In genomic region chr1:39623053-39623452, GRCh38 we compare ENCODE assay signal across 29 cellular contexts. TPM values are rescaled to one million over a fixed set of nuclear protein-coding genes. Genes with fewer than 3 reads are reported as not detected.
DNase-seq lines count a peak whose midpoint lies in the region; ATAC-seq and TF ChIP-seq lines count a peak whose summit lies in the region.
"Had no signal": no experiment of that assay in that cellular context is flagged by ENCODE, and none has a peak within 500 bp of the region (broad histone marks: within the 10 kb centered on the region; RNA-seq: fewer than 3 reads in every experiment).

No MANE protein-coding gene starts in this region.

- no peak overlapping the region for H3K27ac Mint-ChIP-seq in activated naive CD4-positive, alpha-beta T cell treated with anti-CD3 and anti-CD28 coated beads for 36 hours
- H3K27ac Mint-ChIP-seq: CD14-positive monocyte, IgD-negative memory B cell, natural killer cell had no signal

- H3K4me1 Mint-ChIP-seq in activated naive CD4-positive, alpha-beta T cell treated with anti-CD3 and anti-CD28 coated beads for 36 hours (ENCODE audit: low read depth) = no peaks in the 10 kb centered on the region
- H3K4me1 Mint-ChIP-seq: CD14-positive monocyte; central memory CD8-positive, alpha-beta T cell; IgD-negative memory B cell; natural killer cell had no signal

- no peaks in the 10 kb centered on the region for H3K27me3 Mint-ChIP-seq in activated naive CD4-positive, alpha-beta T cell treated with anti-CD3 and anti-CD28 coated beads for 36 hours (ENCODE audit: low read depth)

- H3K4me3 ChIP-seq in MG63 (no peak overlapping the region), psoas muscle (no peak overlapping the region), spleen (no peak overlapping the region)

- no peaks in the 10 kb centered on the region for H3K27me3 ChIP-seq in MG63
- H3K27me3 ChIP-seq in psoas muscle (ENCODE audit: insufficient read depth in 3 of 3, low read length in 2 of 3) = no peaks in the 10 kb centered on the region
- H3K27me3 ChIP-seq in spleen (replicated peaks in 1 of 7) = peaks cover 0 to 12% (median 0%) of the 10 kb centered on the region in 7 donors

- ATAC-seq in psoas muscle = peak; percentile 45 to 65 (median 52)
- no peak for ATAC-seq in HG02610 (IDR thresholded peaks at IDR 0.05; ENCODE audit: unreplicated experiment)
- ATAC-seq: natural killer cell had no signal

- no peaks in the 10 kb centered on the region for H3K36me3 ChIP-seq in MG63
- no peaks in the 10 kb centered on the region for H3K36me3 ChIP-seq in psoas muscle (ENCODE audit: insufficient read depth in 1 of 2, low read depth in 1 of 2)
- H3K36me3 ChIP-seq in spleen = peaks cover 0 to 15% (median 0%) of the 10 kb centered on the region in 6 donors

- H3K9me3 ChIP-seq in MG63 (no peaks in the 10 kb centered on the region), psoas muscle (no peaks in the 10 kb centered on the region), spleen (no peaks in the 10 kb centered on the region)

- peak; percentile 61 for DNase-seq in MG63
- DNase-seq in cerebellar cortex (ENCODE audit: low spot score) = peak; percentile 55
- peak in 31 of 51 donors; percentile 9 to 80 (median 42) for DNase-seq in hypothalamus (lab: John Stamatoyannopoulos, UW)
- DNase-seq in psoas muscle = peak; percentile 42 to 75
- no peak for DNase-seq in activated naive CD4-positive, alpha-beta T cell treated with Interleukin-2 at 50 U/mL for 16 hours
- no peak for DNase-seq in spleen
- DNase-seq in activated naive CD4-positive, alpha-beta T cell treated with anti-CD3 and anti-CD28 coated beads for 36 hours = no peak
- DNase-seq: activated CD4-positive, alpha-beta T cell treated with anti-CD3 and anti-CD28 coated beads, Interleukin-2, amount 50 U/mL, for 48 hours; activated CD4-positive, CD25-positive, alpha-beta regulatory T cell; activated T-cell treated with anti-CD3 and anti-CD28 coated beads for 4 hours; amniotic stem cell; foreskin fibroblast; kidney; mesendoderm; MM.1S; natural killer cell; NCI-H146; NCI-H2171; stimulated activated CD4-positive, alpha-beta T cell treated with anti-CD3 and anti-CD28 coated beads, Interleukin-1b, Interleukin-23, amount 100 ng/mL, for 48 hours; T1000 had no signal

- no peak for TF ChIP-seq CTCF in psoas muscle (IDR thresholded peaks at IDR 0.05)
- TF ChIP-seq CTCF in spleen (IDR thresholded peaks at IDR 0.05 in 8 of 11, conservative IDR thresholded peaks at IDR 0.05 in 3 of 11) = no peak

- H3K9me3 Mint-ChIP-seq in activated naive CD4-positive, alpha-beta T cell treated with anti-CD3 and anti-CD28 coated beads for 36 hours = no peaks in the 10 kb centered on the region
- H3K9me3 Mint-ChIP-seq: central memory CD8-positive, alpha-beta T cell; natural killer cell had no signal

- no peak overlapping the region for H3K27ac ChIP-seq in psoas muscle
- H3K27ac ChIP-seq in spleen = no peak overlapping the region
- H3K27ac ChIP-seq: parathyroid adenoma had no signal

- H3K36me3 Mint-ChIP-seq in activated naive CD4-positive, alpha-beta T cell treated with anti-CD3 and anti-CD28 coated beads for 36 hours (ENCODE audit: low read depth) = no peaks in the 10 kb centered on the region
- H3K36me3 Mint-ChIP-seq: CD14-positive monocyte, IgD-negative memory B cell, natural killer cell had no signal

- 17 to 24% (median 21%) methylated on average over 6 of the region's 6 CpGs for WGBS in psoas muscle, 3 donors
- 75 to 87% (median 81%) methylated on average over 6 of the region's 6 CpGs for WGBS in spleen, 5 donors

- intact Hi-C loops in psoas muscle (cut with DNase I) = no loop called here
- intact Hi-C loops in spleen (cut with DNase I; ENCODE audit: low total_unique reads) = no loop called here
- intact Hi-C loops in activated naive CD4-positive, alpha-beta T cell treated with anti-CD3 and anti-CD28 coated beads for 36 hours (cut with micrococcal nuclease) = no loop called here

- TF ChIP-seq POLR2A in spleen (IDR thresholded peaks at IDR 0.05) = no peak

- H3K4me1 ChIP-seq in psoas muscle (peaks cover 16% of the 10 kb centered on the region), spleen (peaks cover 0 to 8% (median 0%) of the 10 kb centered on the region in 6 donors)
- H3K4me1 ChIP-seq: parathyroid adenoma had no signal

- H3K4me3 Mint-ChIP-seq in activated naive CD4-positive, alpha-beta T cell treated with anti-CD3 and anti-CD28 coated beads for 36 hours = no peak overlapping the region
- H3K4me3 Mint-ChIP-seq: CD14-positive monocyte; central memory CD8-positive, alpha-beta T cell; IgD-negative memory B cell; natural killer cell had no signal

- CTCF ChIA-PET in activated naive CD4-positive, alpha-beta T cell treated with anti-CD3 and anti-CD28 coated beads for 36 hours (lab: Charles Lee) = interaction anchor here (1.2 to 1.5 kb wide), 3 partner anchors 15 to 25 kb away, joined by 3 to 5 read pairs (median 3); no protein-coding TSS in a partner anchor

RNA-seq across cellular contexts. Expression of gene HEYL, which starts 16.4 kb away (rescaled TPM):
- 0.10 and 1.0 TPM in 2 replicates for total RNA-seq in MG63 (2014; rRNA removed; shearing (Covaris generic); ENCODE audit: low replicate concordance)
- total RNA-seq in psoas muscle (10 to 100 TPM in 1 of 4 donors, 1 to 10 TPM in 3; 4.1 to 10.0 (median 6.5) TPM), spleen (1 to 10 TPM; 3.2 to 9.9 (median 5.2) TPM)
- polyA plus RNA-seq in psoas muscle (1 to 10 TPM; 2.1 to 5.8 (median 3.2) TPM), spleen (1 to 10 TPM; 1.2 to 3.1 (median 1.5) TPM)
- under 1 TPM; 0.15 to 0.17 TPM for total RNA-seq in activated naive CD4-positive, alpha-beta T cell treated with anti-CD3 and anti-CD28 coated beads for 36 hours
- total RNA-seq: H4, natural killer cell had no signal
- polyA plus RNA-seq: IgD-negative memory B cell had no signal

RNA-seq across cellular contexts. Expression of gene PABPC4, which starts 46.5 kb away (rescaled TPM):
- total RNA-seq in MG63 (2014; rRNA removed; shearing (Covaris generic); ENCODE audit: low replicate concordance) = 153 TPM in 2 replicates
- total RNA-seq in psoas muscle (100 to 1,000 TPM; 370 to 530 (median 476) TPM), spleen (100 to 1,000 TPM; 145 to 241 (median 172) TPM)
- polyA plus RNA-seq in psoas muscle (100 to 1,000 TPM; 194 to 302 (median 241) TPM), spleen (100 to 1,000 TPM; 111 to 117 (median 114) TPM)
- total RNA-seq in activated naive CD4-positive, alpha-beta T cell treated with anti-CD3 and anti-CD28 coated beads for 36 hours = 100 to 1,000 TPM; 328 to 353 TPM

RNA-seq across cellular contexts. Expression of gene NT5C1A, which starts 48.9 kb away (rescaled TPM):
- total RNA-seq in MG63 (2014; rRNA removed; shearing (Covaris generic); ENCODE audit: low replicate concordance) = not detected in 2 replicates
- total RNA-seq in psoas muscle = 100 to 1,000 TPM in 1 of 4 donors, 10 to 100 TPM in 3; 35.0 to 112 (median 63.3) TPM
- 1 to 10 TPM; 1.2 to 7.7 (median 2.3) TPM for polyA plus RNA-seq in psoas muscle
- under 1 TPM in 1 of 7 donors, not detected in 6; 0.23 TPM for total RNA-seq in spleen
- polyA plus RNA-seq in spleen = not detected
- not detected for total RNA-seq in activated naive CD4-positive, alpha-beta T cell treated with anti-CD3 and anti-CD28 coated beads for 36 hours
- total RNA-seq: epithelial cell of proximal tubule, natural killer cell had no signal
- polyA plus RNA-seq: AG04450, CD14-positive monocyte, IgD-negative memory B cell, thymus had no signal

Comparison
In these comparisons a context has a peak if more than half of its experiments do, and no peak if none do; other contexts are left out.
1. DNase-seq: peak in MG63 (single experiment), cerebellar cortex (single experiment), hypothalamus (31 of 51) and psoas muscle (2 of 2); none in activated naive CD4-positive, alpha-beta T cell treated with Interleukin-2 at 50 U/mL for 16 hours (single experiment), spleen (single experiment) and activated naive CD4-positive, alpha-beta T cell treated with anti-CD3 and anti-CD28 coated beads for 36 hours (single experiment).
2. RNA of gene NT5C1A, which starts 48.9 kb away (total RNA-seq): 35.0 to 112 TPM in psoas muscle; not detected in MG63, 0.23 TPM in spleen and not detected in activated naive CD4-positive, alpha-beta T cell treated with anti-CD3 and anti-CD28 coated beads for 36 hours; every median in the first group is over 10 times any median in the second.